ENCODE assay signal across 22 cellular contexts in the genomic region with DNA sequence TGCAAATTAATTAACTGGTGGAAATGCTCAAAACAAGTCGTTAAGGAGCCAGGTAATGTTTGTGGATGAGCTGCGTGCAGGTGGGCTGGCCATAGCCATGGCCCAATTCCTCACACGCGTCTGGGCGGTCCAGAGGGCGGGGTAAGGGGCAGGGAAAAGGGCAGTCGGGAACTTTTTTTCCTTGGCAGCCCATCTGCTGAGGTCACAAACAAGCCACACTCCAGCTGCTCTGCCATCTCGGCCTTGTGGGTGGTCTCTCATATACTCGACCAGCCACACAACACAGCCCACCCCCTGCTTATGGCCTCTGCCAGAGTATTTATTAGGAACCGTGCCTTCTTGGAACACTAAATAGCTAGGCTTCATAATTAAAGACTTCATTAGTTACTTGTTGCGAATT.
DNase-seq lines count a peak whose midpoint lies in the region; ATAC-seq and TF ChIP-seq lines count a peak whose summit lies in the region.
"Had no signal": no experiment of that assay in that cellular context is flagged by ENCODE, and none has a peak within 500 bp of the region (broad histone marks: within the 10 kb centered on the region; RNA-seq: fewer than 3 reads in every experiment).

No MANE protein-coding gene starts in this region.

- H3K27ac ChIP-seq in SK-N-SH (ENCODE audit: low read depth in 2 of 2, low read length in 1 of 2) (peak overlapping the region in 1 of 2 experiments; percentile 88; a peak in 2 of 4 replicates), right atrium auricular region (peak overlapping the region in 1 of 2 donors; percentile 50)
- H3K27ac ChIP-seq: A549, colonic mucosa, gastrocnemius medialis, left ventricle myocardium inferior, suprapubic skin, VCaP had no signal

- H3K4me2 ChIP-seq in SK-N-SH, result peak overlapping the region; percentile 57
- H3K4me2 ChIP-seq: A549 had no signal

- no peaks in the 10 kb centered on the region for H3K79me2 ChIP-seq in SK-N-SH (ENCODE audit: insufficient read depth)

- H3K9me3 ChIP-seq in SK-N-SH (no peaks in the 10 kb centered on the region), right atrium auricular region (no peaks in the 10 kb centered on the region)
- H3K9me3 ChIP-seq: A549, colonic mucosa, gastrocnemius medialis, left ventricle myocardium inferior, suprapubic skin had no signal

- no peak for TF ChIP-seq CTCF in SK-N-SH (IDR thresholded peaks at IDR 0.05)
- no peak for TF ChIP-seq CTCF in endothelial cell (IDR thresholded peaks at IDR 0.05; ENCODE audit: unreplicated experiment)
- no peak for TF ChIP-seq CTCF in right atrium auricular region (IDR thresholded peaks at IDR 0.05)

- no peak for DNase-seq in SK-N-SH
- DNase-seq in endothelial cell (ENCODE audit: low spot score), result no peak
- peak in 6 of 10 donors; percentile 11 to 74 (median 24) for DNase-seq in posterior cingulate gyrus
- no peak for DNase-seq in right atrium auricular region (ENCODE audit: low spot score)
- no peak for DNase-seq in NCI-H1694 treated with DMSO at 0.1 percent for 48 hours (lab: John Stamatoyannopoulos, UW)
- no peak for DNase-seq in NCI-H2107 (lab: John Stamatoyannopoulos, UW)
- DNase-seq in RKO (ENCODE audit: low spot score), result no peak
- DNase-seq: activated CD4-positive, alpha-beta T cell treated with anti-CD3 and anti-CD28 coated beads, Interleukin-2, amount 50 U/mL, for 48 hours; activated naive CD4-positive, alpha-beta T cell treated with Interleukin-2 at 50 U/mL for 16 hours; activated T-cell treated with anti-CD3 and anti-CD28 coated beads for 4 hours; colonic mucosa; gastrocnemius medialis; left ventricle myocardium inferior; NCI-H1436; occipital lobe; stimulated activated CD4-positive, alpha-beta T cell treated with anti-CD3 and anti-CD28 coated beads, Interleukin-4, amount 100 ng/mL, for 24 hours had no signal

- no peaks in the 10 kb centered on the region for H4K20me1 ChIP-seq in SK-N-SH (ENCODE audit: insufficient read depth)

- H3K9me2 ChIP-seq in SK-N-SH, result no peaks in the 10 kb centered on the region

- H3K36me3 ChIP-seq in SK-N-SH (replicated peaks in 1 of 2; ENCODE audit: control insufficient read depth in 1 of 2, insufficient read depth in 2 of 2, low read length in 1 of 2), result no peaks in the 10 kb centered on the region
- no peaks in the 10 kb centered on the region for H3K36me3 ChIP-seq in right atrium auricular region
- H3K36me3 ChIP-seq: colonic mucosa, gastrocnemius medialis, left ventricle myocardium inferior, suprapubic skin had no signal

- POLR2A ChIA-PET in SK-N-SH (lab: Yijun Ruan, JAX), result no interaction called here

- H3K4me1 ChIP-seq in SK-N-SH (ENCODE audit: control insufficient read depth in 1 of 2, insufficient read depth in 2 of 2, low read depth in 1 of 2, low read length in 1 of 2) (peaks cover 9 to 13% of the 10 kb centered on the region in 2 experiments; a peak in 3 of 4 replicates), right atrium auricular region (peaks cover 0 to 3% of the 10 kb centered on the region in 2 donors)
- H3K4me1 ChIP-seq: colonic mucosa, gastrocnemius medialis, left ventricle myocardium inferior had no signal

- no peaks in the 10 kb centered on the region for H3K9me3 Mint-ChIP-seq in endothelial cell (ENCODE audit: unreplicated experiment)

- H3K4me3 ChIP-seq in SK-N-SH (ENCODE audit: low read depth in 2 of 2, low read length in 1 of 2) (no peak overlapping the region), right atrium auricular region (no peak overlapping the region)
- H3K4me3 ChIP-seq: A549, colonic mucosa, gastrocnemius medialis, left ventricle myocardium inferior, skin epidermis, suprapubic skin had no signal

- H2AFZ ChIP-seq in SK-N-SH (ENCODE audit: low read depth), result no peak overlapping the region; the same call in 1 of the 2 replicates

- peak overlapping the region; percentile 8 for H3K27ac Mint-ChIP-seq in endothelial cell (ENCODE audit: unreplicated experiment)

- CTCF ChIA-PET in SK-N-SH (lab: Yijun Ruan, JAX), result interaction anchor here (0.6 to 1.1 kb wide), 2 partner anchors 46 to 213 kb away, joined by 3 read pairs; no protein-coding TSS in a partner anchor

- ATAC-seq in SK-N-SH treated with all-trans-retinoic acid at 6 μM for 48 hours, result no peak
- ATAC-seq: A549, gastrocnemius medialis, HCT116 had no signal

- no peak overlapping the region for H3K4me3 Mint-ChIP-seq in endothelial cell (ENCODE audit: unreplicated experiment)

- intact Hi-C loops in posterior cingulate gyrus (cut with DNase I), result no loop called here

- H3K27me3 ChIP-seq in SK-N-SH (ENCODE audit: insufficient read depth) (no peaks in the 10 kb centered on the region), right atrium auricular region (no peaks in the 10 kb centered on the region)
- H3K27me3 ChIP-seq: colonic mucosa, gastrocnemius medialis, suprapubic skin had no signal

- H3F3A ChIP-seq in SK-N-SH (replicated peaks; ENCODE audit: insufficient read depth), result peaks cover 4% of the 10 kb centered on the region

- TF ChIP-seq RAD21 in SK-N-SH (IDR thresholded peaks at IDR 0.05; ENCODE audit: low read length), result no peak

- H3K4me1 Mint-ChIP-seq in endothelial cell (ENCODE audit: unreplicated experiment), result peaks cover 5% of the 10 kb centered on the region

- H3K27me3 Mint-ChIP-seq in endothelial cell (ENCODE audit: unreplicated experiment), result peaks cover 2% of the 10 kb centered on the region

- peak overlapping the region; percentile 34; the same call in 1 of the 2 replicates for H3K9ac ChIP-seq in SK-N-SH

- 83% methylated on average over 11 of the region's 11 CpGs for WGBS in SK-N-SH (ENCODE audit: low lambda C conversion rate)

- no peaks in the 10 kb centered on the region for H3K36me3 Mint-ChIP-seq in endothelial cell (ENCODE audit: low read depth, unreplicated experiment)

- TF ChIP-seq EP300 in SK-N-SH (IDR thresholded peaks at IDR 0.05; ENCODE audit: borderline replicate concordance in 1 of 2, low read depth in 1 of 2, low read length in 1 of 2), result no peak

TF ChIP-seq in SK-N-SH, 30 proteins besides CTCF, POLR2A, EP300 and RAD21 (continues in another document):
- no peak for TF ChIP-seq FOXJ3 (CRISPR knock-in tag; IDR thresholded peaks at IDR 0.05)
- TF ChIP-seq RFX5 (IDR thresholded peaks at IDR 0.05; ENCODE audit: low read length), result no peak
- TF ChIP-seq, protein P1, sequence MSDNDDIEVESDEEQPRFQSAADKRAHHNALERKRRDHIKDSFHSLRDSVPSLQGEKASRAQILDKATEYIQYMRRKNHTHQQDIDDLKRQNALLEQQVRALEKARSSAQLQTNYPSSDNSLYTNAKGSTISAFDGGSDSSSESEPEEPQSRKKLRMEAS (IDR thresholded peaks at IDR 0.05; ENCODE audit: low read depth), result no peak
- TF ChIP-seq TCF12 (IDR thresholded peaks at IDR 0.05), result no peak
- TF ChIP-seq, protein P2, sequence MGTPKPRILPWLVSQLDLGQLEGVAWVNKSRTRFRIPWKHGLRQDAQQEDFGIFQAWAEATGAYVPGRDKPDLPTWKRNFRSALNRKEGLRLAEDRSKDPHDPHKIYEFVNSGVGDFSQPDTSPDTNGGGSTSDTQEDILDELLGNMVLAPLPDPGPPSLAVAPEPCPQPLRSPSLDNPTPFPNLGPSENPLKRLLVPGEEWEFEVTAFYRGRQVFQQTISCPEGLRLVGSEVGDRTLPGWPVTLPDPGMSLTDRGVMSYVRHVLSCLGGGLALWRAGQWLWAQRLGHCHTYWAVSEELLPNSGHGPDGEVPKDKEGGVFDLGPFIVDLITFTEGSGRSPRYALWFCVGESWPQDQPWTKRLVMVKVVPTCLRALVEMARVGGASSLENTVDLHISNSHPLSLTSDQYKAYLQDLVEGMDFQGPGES (IDR thresholded peaks at IDR 0.05; ENCODE audit: low read depth, low read length), result no peak
- TF ChIP-seq JUND (IDR thresholded peaks at IDR 0.05), result no peak
- TF ChIP-seq SIN3A (IDR thresholded peaks at IDR 0.05; ENCODE audit: borderline replicate concordance, low read depth, low read length), result no peak
- no peak for TF ChIP-seq MXI1 (IDR thresholded peaks at IDR 0.05; ENCODE audit: low read depth, low read length)
- TF ChIP-seq GATA2 (CRISPR knock-in tag; IDR thresholded peaks at IDR 0.05), result no peak
- no peak for TF ChIP-seq EZH2phosphoT487 (IDR thresholded peaks at IDR 0.05; ENCODE audit: borderline replicate concordance, low read depth)

TF ChIP-seq in SK-N-SH treated with all-trans-retinoic acid at 6 μM for 48 hours, 23 proteins besides CTCF, POLR2A, EP300 and RAD21:
- TF ChIP-seq ZNF565 (CRISPR knock-in tag; conservative IDR thresholded peaks at IDR 0.05; ENCODE audit: low read depth) (no peak), RARB (CRISPR knock-in tag; IDR thresholded peaks at IDR 0.05) (no peak), ZFP3 (CRISPR knock-in tag; IDR thresholded peaks at IDR 0.05) (no peak), ISL1 (CRISPR knock-in tag; IDR thresholded peaks at IDR 0.05) (no peak), TOX (CRISPR knock-in tag; IDR thresholded peaks at IDR 0.05; ENCODE audit: borderline replicate concordance) (no peak)
- TF ChIP-seq, protein P3, sequence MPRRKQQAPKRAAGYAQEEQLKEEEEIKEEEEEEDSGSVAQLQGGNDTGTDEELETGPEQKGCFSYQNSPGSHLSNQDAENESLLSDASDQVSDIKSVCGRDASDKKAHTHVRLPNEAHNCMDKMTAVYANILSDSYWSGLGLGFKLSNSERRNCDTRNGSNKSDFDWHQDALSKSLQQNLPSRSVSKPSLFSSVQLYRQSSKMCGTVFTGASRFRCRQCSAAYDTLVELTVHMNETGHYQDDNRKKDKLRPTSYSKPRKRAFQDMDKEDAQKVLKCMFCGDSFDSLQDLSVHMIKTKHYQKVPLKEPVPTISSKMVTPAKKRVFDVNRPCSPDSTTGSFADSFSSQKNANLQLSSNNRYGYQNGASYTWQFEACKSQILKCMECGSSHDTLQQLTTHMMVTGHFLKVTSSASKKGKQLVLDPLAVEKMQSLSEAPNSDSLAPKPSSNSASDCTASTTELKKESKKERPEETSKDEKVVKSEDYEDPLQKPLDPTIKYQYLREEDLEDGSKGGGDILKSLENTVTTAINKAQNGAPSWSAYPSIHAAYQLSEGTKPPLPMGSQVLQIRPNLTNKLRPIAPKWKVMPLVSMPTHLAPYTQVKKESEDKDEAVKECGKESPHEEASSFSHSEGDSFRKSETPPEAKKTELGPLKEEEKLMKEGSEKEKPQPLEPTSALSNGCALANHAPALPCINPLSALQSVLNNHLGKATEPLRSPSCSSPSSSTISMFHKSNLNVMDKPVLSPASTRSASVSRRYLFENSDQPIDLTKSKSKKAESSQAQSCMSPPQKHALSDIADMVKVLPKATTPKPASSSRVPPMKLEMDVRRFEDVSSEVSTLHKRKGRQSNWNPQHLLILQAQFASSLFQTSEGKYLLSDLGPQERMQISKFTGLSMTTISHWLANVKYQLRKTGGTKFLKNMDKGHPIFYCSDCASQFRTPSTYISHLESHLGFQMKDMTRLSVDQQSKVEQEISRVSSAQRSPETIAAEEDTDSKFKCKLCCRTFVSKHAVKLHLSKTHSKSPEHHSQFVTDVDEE (CRISPR knock-in tag; IDR thresholded peaks at IDR 0.05), result no peak

Comparison
In these comparisons a context has a peak if more than half of its experiments do, and no peak if none do; other contexts are left out.
1. DNase-seq: peak in posterior cingulate gyrus (6 of 10); none in SK-N-SH (single experiment), endothelial cell (single experiment), right atrium auricular region (single experiment), NCI-H1694 treated with DMSO at 0.1 percent for 48 hours (single experiment), NCI-H2107 (single experiment) and RKO (single experiment).